ENCODE assay signal across 18 cellular contexts in genomic region chr10:31701546-31701945, GRCh38.
DNase-seq lines count a peak whose midpoint lies in the region; ATAC-seq and TF ChIP-seq lines count a peak whose summit lies in the region.
"Had no signal": no experiment of that assay in that cellular context is flagged by ENCODE, and none has a peak within 500 bp of the region (broad histone marks: within the 10 kb centered on the region; RNA-seq: fewer than 3 reads in every experiment).

No MANE protein-coding gene starts in this region.

- H3K4me1 Mint-ChIP-seq in endothelial cell (ENCODE audit: unreplicated experiment): peaks cover 80% of the 10 kb centered on the region
- H3K4me1 Mint-ChIP-seq in osteocyte (ENCODE audit: unreplicated experiment): peaks cover 58% of the 10 kb centered on the region

- no peaks in the 10 kb centered on the region for H3K36me3 ChIP-seq in heart right ventricle
- no peaks in the 10 kb centered on the region for H3K36me3 ChIP-seq in upper lobe of right lung
- H3K36me3 ChIP-seq: cardiac muscle cell had no signal

- DNase-seq in heart right ventricle (no peak), Right ventricle myocardium superior (no peak), endothelial cell (ENCODE audit: low spot score) (no peak), osteocyte (ENCODE audit: extremely low spot score, unreplicated experiment) (peak; percentile 63), upper lobe of right lung (no peak), AG08396 (ENCODE audit: low spot score) (no peak), NOMO-1 (lab: John Stamatoyannopoulos, UW; ENCODE audit: unreplicated experiment in 2 of 2) (no peak)
- no peak for DNase-seq in activated naive CD4-positive, alpha-beta T cell treated with anti-CD3 and anti-CD28 coated beads, Interleukin-2, amount 50 U/mL, for 72 hours (ENCODE audit: low spot score in 2 of 2)
- DNase-seq: activated CD4-positive, alpha-beta memory T cell treated with anti-CD3 and anti-CD28 coated beads for 36 hours; erythroblast; KG1; NCI-H1436; NCI-H510A treated with DMSO at 0.1 percent for 48 hours; retina; T-helper 9 cell; testis had no signal

- H3K27ac Mint-ChIP-seq in endothelial cell (ENCODE audit: unreplicated experiment) (peak overlapping the region; percentile 93), osteocyte (ENCODE audit: unreplicated experiment) (no peak overlapping the region)
- H3K27ac Mint-ChIP-seq in activated naive CD4-positive, alpha-beta T cell treated with anti-CD3 and anti-CD28 coated beads, Interleukin-2, amount 50 U/mL, for 72 hours: no peak overlapping the region
- H3K27ac Mint-ChIP-seq: activated CD4-positive, alpha-beta memory T cell treated with anti-CD3 and anti-CD28 coated beads for 36 hours; activated T-helper 2 cell treated with anti-CD3 and anti-CD28 coated beads, Interferon-gamma antibody, Interleukin-2, Interleukin-4, amounts not matched to agents 10 μg/mL and 5 μg/mL and 100 μg/mL, durations not matched to agents 14 hours and 24 hours and 36 hours had no signal

- ATAC-seq in heart right ventricle: no peak
- ATAC-seq in Right ventricle myocardium superior (ENCODE audit: poor library complexity): no peak
- peak; percentile 12 for ATAC-seq in upper lobe of right lung
- no peak for ATAC-seq in activated naive CD4-positive, alpha-beta T cell treated with anti-CD3 and anti-CD28 coated beads, Interleukin-2, amount 50 U/mL, for 72 hours

- peaks cover 43% of the 10 kb centered on the region for H3K36me3 Mint-ChIP-seq in endothelial cell (ENCODE audit: low read depth, unreplicated experiment)
- H3K36me3 Mint-ChIP-seq in osteocyte (ENCODE audit: unreplicated experiment): no peaks in the 10 kb centered on the region
- peaks cover 0 to 40% of the 10 kb centered on the region in 2 donors for H3K36me3 Mint-ChIP-seq in activated naive CD4-positive, alpha-beta T cell treated with anti-CD3 and anti-CD28 coated beads, Interleukin-2, amount 50 U/mL, for 72 hours
- H3K36me3 Mint-ChIP-seq: activated CD4-positive, alpha-beta memory T cell treated with anti-CD3 and anti-CD28 coated beads for 36 hours had no signal

- 49 to 53% methylated on average over 5 of the region's 5 CpGs for WGBS in heart right ventricle, 2 donors

- TF ChIP-seq CTCF in heart right ventricle (IDR thresholded peaks at IDR 0.05): no peak
- TF ChIP-seq CTCF in endothelial cell (IDR thresholded peaks at IDR 0.05; ENCODE audit: unreplicated experiment): no peak
- no peak for TF ChIP-seq CTCF in osteocyte (IDR thresholded peaks at IDR 0.05)
- TF ChIP-seq CTCF in upper lobe of right lung (IDR thresholded peaks at IDR 0.05): no peak

- H3K4me1 ChIP-seq in heart right ventricle: peaks cover 33 to 90% (median 74%) of the 10 kb centered on the region in 9 donors
- peaks cover 74% of the 10 kb centered on the region for H3K4me1 ChIP-seq in upper lobe of right lung

- H3K27me3 ChIP-seq in heart right ventricle (no peaks in the 10 kb centered on the region), upper lobe of right lung (no peaks in the 10 kb centered on the region)
- H3K27me3 ChIP-seq: cardiac muscle cell, testis had no signal

- H3K27me3 Mint-ChIP-seq in endothelial cell (ENCODE audit: unreplicated experiment) (peaks cover 30% of the 10 kb centered on the region), osteocyte (ENCODE audit: unreplicated experiment) (no peaks in the 10 kb centered on the region)
- H3K27me3 Mint-ChIP-seq: activated CD4-positive, alpha-beta memory T cell treated with anti-CD3 and anti-CD28 coated beads for 36 hours had no signal

- H3K9me3 Mint-ChIP-seq in endothelial cell (ENCODE audit: unreplicated experiment) (peaks cover 16% of the 10 kb centered on the region), osteocyte (ENCODE audit: unreplicated experiment) (no peaks in the 10 kb centered on the region)
- H3K9me3 Mint-ChIP-seq in activated naive CD4-positive, alpha-beta T cell treated with anti-CD3 and anti-CD28 coated beads, Interleukin-2, amount 50 U/mL, for 72 hours: peaks cover 0 to 12% of the 10 kb centered on the region in 2 donors
- H3K9me3 Mint-ChIP-seq: activated T-helper 2 cell treated with anti-CD3 and anti-CD28 coated beads, Interferon-gamma antibody, Interleukin-2, Interleukin-4, amounts not matched to agents 10 μg/mL and 5 μg/mL and 100 μg/mL, durations not matched to agents 14 hours and 24 hours and 36 hours had no signal

- H3K9me3 ChIP-seq in heart right ventricle (no peaks in the 10 kb centered on the region), upper lobe of right lung (no peaks in the 10 kb centered on the region)
- H3K9me3 ChIP-seq: testis had no signal

- H3K4me3 ChIP-seq in heart right ventricle (no peak overlapping the region), upper lobe of right lung (no peak overlapping the region)
- H3K4me3 ChIP-seq: cardiac muscle cell, testis had no signal

- intact Hi-C loops in heart right ventricle (cut with DNase I): loop anchor here in 4 of 10 donors (5.0 to 10.0 kb wide), 5 partner anchors 56 to 387 kb away; partner anchors contain the start of gene ZEB1 (in 1 of the 4)
- intact Hi-C loops in Right ventricle myocardium superior (cut with DNase I): no loop called here
- intact Hi-C loops in upper lobe of right lung (cut with DNase I): no loop called here

- H3K27ac ChIP-seq in heart right ventricle (peak overlapping the region; percentile 36 to 99 (median 96)), upper lobe of right lung (peak overlapping the region; percentile 95)
- H3K27ac ChIP-seq: cardiac muscle cell had no signal

- H3K4me3 Mint-ChIP-seq in endothelial cell (ENCODE audit: unreplicated experiment) (no peak overlapping the region), osteocyte (ENCODE audit: unreplicated experiment) (no peak overlapping the region)
- H3K4me3 Mint-ChIP-seq: activated CD4-positive, alpha-beta memory T cell treated with anti-CD3 and anti-CD28 coated beads for 36 hours had no signal
